Comparison of ENCODE assay signal across 9 cellular contexts in the genomic region with DNA sequence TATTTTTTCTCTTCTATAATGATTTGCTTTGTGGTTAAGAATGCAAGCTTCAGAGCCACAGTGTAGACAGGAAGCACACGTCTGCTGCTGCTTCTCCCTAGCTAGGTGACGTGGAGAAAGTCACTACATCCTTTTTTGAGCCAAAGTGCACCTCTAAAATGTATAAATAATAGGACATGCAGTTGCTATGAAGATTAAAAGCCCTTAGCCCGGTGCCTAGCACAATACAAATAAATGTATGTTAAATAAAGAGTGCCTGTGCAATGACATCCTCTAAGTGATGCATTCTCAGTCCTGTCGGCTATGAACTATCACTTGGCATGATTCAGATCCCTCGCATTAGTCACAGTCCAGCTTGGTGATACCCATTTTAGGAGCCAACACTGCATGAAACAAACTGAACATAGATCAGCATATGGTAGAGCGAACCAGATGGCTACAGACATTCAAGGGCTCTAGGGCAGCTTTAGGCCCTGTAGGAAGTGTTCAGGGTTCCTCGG. TPM values are rescaled to one million over a fixed set of nuclear protein-coding genes. Genes with fewer than 3 reads are reported as not detected.
DNase-seq lines count a peak whose midpoint lies in the region; ATAC-seq, FAIRE-seq and TF ChIP-seq lines count a peak whose summit lies in the region.
"Had no signal": no experiment of that assay in that cellular context is flagged by ENCODE, and none has a peak within 500 bp of the region (broad histone marks: within the 10 kb centered on the region; RNA-seq: fewer than 3 reads in every experiment).

No MANE protein-coding gene starts in this region.

- peak in 4 of 7 experiments; percentile 11 to 73 (median 45) for DNase-seq in CD8-positive, alpha-beta T cell
- DNase-seq in small intestine (peak; percentile 38), DMS153 (lab: John Stamatoyannopoulos, UW) (no peak), NCI-H1105 treated with DMSO at 0.1 percent for 48 hours (lab: John Stamatoyannopoulos, UW) (no peak)

- no peaks in the 10 kb centered on the region for H3K9me3 ChIP-seq in CD8-positive, alpha-beta T cell (ENCODE audit: low read length)
- H3K9me3 ChIP-seq in OCI-LY3 (ENCODE audit: insufficient read depth, low read length): no peaks in the 10 kb centered on the region
- H3K9me3 ChIP-seq in small intestine (ENCODE audit: control insufficient read depth, low read depth): no peaks in the 10 kb centered on the region
- H3K9me3 ChIP-seq in gastroesophageal sphincter: no peaks in the 10 kb centered on the region

- peaks cover 23% of the 10 kb centered on the region for H3K4me1 ChIP-seq in CD8-positive, alpha-beta T cell (ENCODE audit: insufficient read depth, low read length)
- peaks cover 20% of the 10 kb centered on the region for H3K4me1 ChIP-seq in OCI-LY3 (ENCODE audit: low read length)
- no peaks in the 10 kb centered on the region for H3K4me1 ChIP-seq in small intestine (ENCODE audit: control insufficient read depth in 2 of 2, insufficient read depth in 1 of 2, low read depth in 1 of 2, low read length in 1 of 2)
- peaks cover 0 to 21% (median 0%) of the 10 kb centered on the region in 3 donors for H3K4me1 ChIP-seq in gastroesophageal sphincter

- peak overlapping the region; percentile 56 for H3K4me2 ChIP-seq in OCI-LY3 (ENCODE audit: low read length)

- WGBS in small intestine, 3 donors: 62 to 70% (median 67%) methylated on average over 7 of the region's 7 CpGs
- 26 to 46% methylated on average over 4 to 7 of the region's 7 CpGs for WGBS in gastroesophageal sphincter (ENCODE audit: low coverage in 1 of 2), 2 donors

- CTCF ChIA-PET in CD8-positive, alpha-beta T cell (lab: Charles Lee): interaction anchor here (1.3 to 2.7 kb wide), 3 partner anchors 10 to 24 kb away, joined by 3 to 17 read pairs (median 14); partner anchors contain the start of gene VIM

- peaks cover 3% of the 10 kb centered on the region for H3K36me3 Mint-ChIP-seq in CD8-positive, alpha-beta T cell
- H3K36me3 Mint-ChIP-seq in brain: no peaks in the 10 kb centered on the region

- no peaks in the 10 kb centered on the region for H3K36me3 ChIP-seq in CD8-positive, alpha-beta T cell (ENCODE audit: insufficient read depth, low read length)
- H3K36me3 ChIP-seq in OCI-LY3 (replicated peaks; ENCODE audit: low read depth, low read length) (no peaks in the 10 kb centered on the region), small intestine (ENCODE audit: control insufficient read depth in 2 of 2, insufficient read depth in 2 of 2, low read length in 2 of 2) (no peaks in the 10 kb centered on the region), gastroesophageal sphincter (no peaks in the 10 kb centered on the region)

- POLR2A ChIA-PET in CD8-positive, alpha-beta T cell (lab: Charles Lee): interaction anchor here (0.6 to 2.3 kb wide), 6 partner anchors 10 to 62 kb away, joined by 3 to 28 read pairs (median 4); partner anchors contain the start of gene VIM

- H3K9ac ChIP-seq in OCI-LY3 (ENCODE audit: low read length): no peak overlapping the region

- H3K4me3 ChIP-seq in CD8-positive, alpha-beta T cell (ENCODE audit: low read depth, low read length): no peak overlapping the region
- H3K4me3 ChIP-seq in OCI-LY3 (ENCODE audit: low read length): peak overlapping the region; percentile 21; the same call in 1 of the 2 replicates
- H3K4me3 ChIP-seq in small intestine (ENCODE audit: low read depth in 1 of 2, low read length in 2 of 2): no peak overlapping the region
- no peak overlapping the region for H3K4me3 ChIP-seq in gastroesophageal sphincter

- TF ChIP-seq POLR2A in gastroesophageal sphincter (IDR thresholded peaks at IDR 0.05): no peak

- no peaks in the 10 kb centered on the region for H4K20me1 ChIP-seq in OCI-LY3 (ENCODE audit: insufficient read depth, low read length)

- H3K27me3 Mint-ChIP-seq in CD8-positive, alpha-beta T cell (ENCODE audit: low read depth): no peaks in the 10 kb centered on the region
- no peaks in the 10 kb centered on the region for H3K27me3 Mint-ChIP-seq in brain

- TF ChIP-seq CTCF in CD8-positive, alpha-beta T cell (IDR thresholded peaks at IDR 0.05): no peak
- TF ChIP-seq CTCF in OCI-LY3 (IDR thresholded peaks at IDR 0.05; ENCODE audit: low read depth, low read length) (no peak), brain (conservative IDR thresholded peaks at IDR 0.05) (no peak), gastroesophageal sphincter (IDR thresholded peaks at IDR 0.05) (no peak)

- no peak for TF ChIP-seq EP300 in gastroesophageal sphincter (IDR thresholded peaks at IDR 0.05)

- peak overlapping the region; percentile 88 for H3K27ac Mint-ChIP-seq in CD8-positive, alpha-beta T cell
- H3K27ac Mint-ChIP-seq in brain: peak overlapping the region in 3 of 5 experiments; percentile 10 to 63 (median 54)

- peak overlapping the region; percentile 1 for H3K4me3 Mint-ChIP-seq in CD8-positive, alpha-beta T cell
- H3K4me3 Mint-ChIP-seq in brain: peak overlapping the region in 1 of 5 experiments; percentile 1

- intact Hi-C loops in CD8-positive, alpha-beta T cell (cut with DNase I, micrococcal nuclease): loop anchor here (1.0 to 10.0 kb wide), 3 partner anchors 10 to 1449 kb away; partner anchors contain the start of genes ARL5B (in 1 of the 2) and NSUN6 (in 1 of the 2)

- H2AFZ ChIP-seq in OCI-LY3 (ENCODE audit: low read depth, low read length): peak overlapping the region; percentile 77

- no peaks in the 10 kb centered on the region for H3K79me2 ChIP-seq in OCI-LY3 (ENCODE audit: low read length)

- peak; percentile 70 for ATAC-seq in CD8-positive, alpha-beta T cell
- peak; percentile 51 for ATAC-seq in GM21786 (IDR thresholded peaks at IDR 0.05; ENCODE audit: unreplicated experiment)
- no peak for ATAC-seq in gastroesophageal sphincter

- H3K27me3 ChIP-seq in CD8-positive, alpha-beta T cell (ENCODE audit: insufficient read depth, low read length): no peaks in the 10 kb centered on the region
- no peaks in the 10 kb centered on the region for H3K27me3 ChIP-seq in OCI-LY3 (ENCODE audit: low read depth, low read length)
- no peaks in the 10 kb centered on the region for H3K27me3 ChIP-seq in small intestine (ENCODE audit: control insufficient read depth in 2 of 2, insufficient read depth in 2 of 2, low read length in 2 of 2)
- H3K27me3 ChIP-seq in gastroesophageal sphincter: no peaks in the 10 kb centered on the region

- FAIRE-seq in small intestine (lab: Jason Lieb, UNC): no peak
- FAIRE-seq: endometrium had no signal

- peak overlapping the region; percentile 66 for H3K27ac ChIP-seq in CD8-positive, alpha-beta T cell (ENCODE audit: low read depth, low read length)
- H3K27ac ChIP-seq in OCI-LY3 (ENCODE audit: low read length) (peak overlapping the region; percentile 47), small intestine (ENCODE audit: low read depth in 1 of 2, low read length in 1 of 2) (peak overlapping the region in 1 of 2 donors; percentile 16), gastroesophageal sphincter (no peak overlapping the region)

- peaks cover 25% of the 10 kb centered on the region for H3K4me1 Mint-ChIP-seq in CD8-positive, alpha-beta T cell (ENCODE audit: low read depth)
- peaks cover 34% of the 10 kb centered on the region for H3K4me1 Mint-ChIP-seq in brain

- no peaks in the 10 kb centered on the region for H3K9me3 Mint-ChIP-seq in CD8-positive, alpha-beta T cell
- H3K9me3 Mint-ChIP-seq in brain: no peaks in the 10 kb centered on the region

RNA-seq across cellular contexts. Expression of gene TRDMT1, which starts 4.8 kb away (rescaled TPM):
- total RNA-seq in CD8-positive, alpha-beta T cell: 10 to 100 TPM; 10.4 to 11.7 TPM
- polyA plus RNA-seq in brain (ENCODE audit: insufficient read depth, low read depth, low replicate concordance) (3.0 TPM), small intestine (1 to 10 TPM; 1.4 to 2.2 (median 1.6) TPM)
- 1 to 10 TPM; 4.5 to 6.4 (median 5.3) TPM for total RNA-seq in gastroesophageal sphincter

RNA-seq across cellular contexts. Expression of gene VIM, which starts 21.8 kb away (rescaled TPM):
- 100 to 1,000 TPM; 776 to 783 TPM for total RNA-seq in CD8-positive, alpha-beta T cell
- 290 TPM for polyA plus RNA-seq in brain (ENCODE audit: insufficient read depth, low read depth, low replicate concordance)
- polyA plus RNA-seq in small intestine: 100 to 1,000 TPM in 2 of 3 donors, 10 to 100 TPM in 1; 21.2 to 531 (median 196) TPM
- 1,000 to 10,000 TPM; 1,560 to 2,767 (median 2,026) TPM for total RNA-seq in gastroesophageal sphincter

Comparison
In these comparisons a context has a peak if more than half of its experiments do, and no peak if none do; other contexts are left out.
1. DNase-seq: peak in CD8-positive, alpha-beta T cell (4 of 7) and small intestine (single experiment); none in DMS153 (single experiment) and NCI-H1105 treated with DMSO at 0.1 percent for 48 hours (single experiment).
2. H3K27ac ChIP-seq: peak in CD8-positive, alpha-beta T cell (single experiment) and OCI-LY3 (single experiment); none in gastroesophageal sphincter (0 of 4).